ENCODE assay signal across 8 cellular contexts in the genomic region with DNA sequence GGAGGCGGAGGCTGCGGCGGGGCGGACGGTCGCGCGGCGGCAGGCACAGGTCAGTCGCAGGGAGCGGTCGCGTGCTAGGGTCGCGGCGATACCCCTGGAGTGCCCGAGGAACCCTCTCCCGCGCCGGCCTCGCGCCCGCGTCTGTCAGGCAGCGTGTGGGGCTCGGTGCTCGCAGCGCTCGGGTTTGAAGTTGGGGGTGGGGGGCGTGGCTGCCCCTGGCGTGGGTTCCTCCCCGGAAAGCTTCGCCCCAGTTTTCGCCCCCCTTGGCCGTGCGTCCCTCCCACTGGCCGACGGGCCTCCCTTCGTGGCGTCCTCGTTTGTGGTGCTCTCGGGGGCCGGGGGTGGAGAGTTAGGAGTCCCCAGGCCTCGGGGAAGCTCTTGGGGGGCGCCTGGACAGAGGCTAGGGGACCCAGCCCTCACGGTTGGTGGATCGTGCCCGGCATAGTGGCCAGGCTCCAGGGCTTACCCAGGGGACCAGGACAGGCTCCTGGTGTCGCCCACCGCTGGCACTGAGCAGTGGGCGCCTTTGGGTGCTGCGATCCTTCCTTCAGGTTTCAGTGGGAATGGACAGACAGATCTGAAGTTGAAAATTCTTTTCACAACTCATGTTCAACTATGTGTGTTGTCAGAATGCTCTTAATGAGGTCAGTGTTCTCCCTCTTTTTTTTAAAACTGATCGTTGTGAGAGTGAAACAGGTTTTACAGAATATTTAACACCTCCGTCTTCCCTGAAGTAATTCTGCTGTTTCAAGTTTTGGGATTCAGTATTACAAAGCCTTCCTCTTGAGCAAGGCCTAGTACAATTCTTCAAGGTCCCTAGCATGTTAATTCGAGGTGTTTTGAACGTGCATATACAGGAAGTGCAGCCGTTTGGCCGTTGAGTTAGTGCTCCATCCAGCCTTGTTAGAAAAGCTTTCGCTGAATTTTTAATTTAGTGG. TPM values are rescaled to one million over a fixed set of nuclear protein-coding genes. Genes with fewer than 3 reads are reported as not detected.
DNase-seq lines count a peak whose midpoint lies in the region; ATAC-seq and TF ChIP-seq lines count a peak whose summit lies in the region.

No MANE protein-coding gene starts in this region.

- H2AFZ ChIP-seq in SK-N-SH (ENCODE audit: low read depth): peak overlapping the region; percentile 82

- peaks cover 4% of the 10 kb centered on the region for H3F3A ChIP-seq in SK-N-SH (replicated peaks; ENCODE audit: insufficient read depth)

- TF ChIP-seq RAD21 in SK-N-SH (IDR thresholded peaks at IDR 0.05; ENCODE audit: low read length): no peak

- H3K4me3 ChIP-seq in GM12864 (ENCODE audit: low read depth, low read length): peak overlapping the region; percentile 71
- H3K4me3 ChIP-seq in SK-N-SH (ENCODE audit: low read depth in 2 of 2, low read length in 1 of 2): peak overlapping the region; percentile 87 to 92
- peak overlapping the region; percentile 95 to 98 for H3K4me3 ChIP-seq in ascending aorta
- peak overlapping the region; percentile 66 for H3K4me3 ChIP-seq in kidney epithelial cell (ENCODE audit: low read depth, low read length)

- H3K36me3 ChIP-seq in SK-N-SH (replicated peaks in 1 of 2; ENCODE audit: control insufficient read depth in 1 of 2, insufficient read depth in 2 of 2, low read length in 1 of 2): peaks cover 0 to 4% of the 10 kb centered on the region in 2 experiments
- peaks cover 3 to 4% of the 10 kb centered on the region in 2 donors for H3K36me3 ChIP-seq in ascending aorta
- H3K36me3 ChIP-seq in kidney epithelial cell (ENCODE audit: control insufficient read depth, insufficient read depth, low read length): no peaks in the 10 kb centered on the region

- H4K20me1 ChIP-seq in SK-N-SH (ENCODE audit: insufficient read depth): peaks cover 6% of the 10 kb centered on the region; the same call in 1 of the 2 replicates

- no peaks in the 10 kb centered on the region for H3K9me3 ChIP-seq in SK-N-SH
- H3K9me3 ChIP-seq in ascending aorta: no peaks in the 10 kb centered on the region

- H3K9me2 ChIP-seq in SK-N-SH: 0 out of 2 replicates have a peak, but pooled peaks cover 2% of the 10 kb centered on the region

- H3K27me3 ChIP-seq in SK-N-SH (ENCODE audit: insufficient read depth): no peaks in the 10 kb centered on the region
- H3K27me3 ChIP-seq in ascending aorta: no peaks in the 10 kb centered on the region
- no peaks in the 10 kb centered on the region for H3K27me3 ChIP-seq in kidney epithelial cell (ENCODE audit: control insufficient read depth, insufficient read depth, low read length)

- DNase-seq in 8988T (peak; percentile 22), GM12864 (ENCODE audit: low read depth) (peak; percentile 34), SK-N-SH (peak; percentile 32), ascending aorta (ENCODE audit: low spot score in 2 of 2) (no peak), kidney epithelial cell (ENCODE audit: low read depth) (no peak)
- DNase-seq in stimulated activated CD4-positive, alpha-beta T cell treated with anti-CD3 and anti-CD28 coated beads, TNF-alpha, amount 100 ng/mL, for 4 hours (ENCODE audit: low read depth in 3 of 3): peak; percentile 33 to 45 (median 43)

- H3K4me2 ChIP-seq in SK-N-SH: peak overlapping the region; percentile 94

- WGBS in SK-N-SH (ENCODE audit: low lambda C conversion rate): under 1% methylated on average over 14 of the region's 59 CpGs

- POLR2A ChIA-PET in SK-N-SH (lab: Yijun Ruan, JAX): no interaction called here

- H3K27ac ChIP-seq in SK-N-SH (ENCODE audit: low read depth in 2 of 2, low read length in 1 of 2) (peak overlapping the region; percentile 70 to 80), ascending aorta (peak overlapping the region; percentile 78 to 88)

- CTCF ChIA-PET in SK-N-SH (lab: Yijun Ruan, JAX): interaction anchor here (0.7 kb wide), 1 partner anchor 41 kb away, joined by 3 read pairs; no protein-coding TSS in a partner anchor

- peak; percentile 27 for ATAC-seq in HG03135 (IDR thresholded peaks at IDR 0.05; ENCODE audit: unreplicated experiment)
- ATAC-seq in GM21360 (IDR thresholded peaks at IDR 0.05; ENCODE audit: unreplicated experiment): no peak

- peak overlapping the region; percentile 82 for H3K9ac ChIP-seq in SK-N-SH

- intact Hi-C loops in ascending aorta (cut with DNase I): loop anchor here (1.0 to 10.0 kb wide), 9 partner anchors 41 to 771 kb away; partner anchors contain the start of genes ANKRD12, MTCL1, PPP4R1 and TWSG1

- H3K79me2 ChIP-seq in SK-N-SH (ENCODE audit: insufficient read depth): peaks cover 54% of the 10 kb centered on the region

- TF ChIP-seq EP300 in SK-N-SH (IDR thresholded peaks at IDR 0.05; ENCODE audit: borderline replicate concordance in 1 of 2, low read depth in 1 of 2, low read length in 1 of 2): no peak

- H3K4me1 ChIP-seq in SK-N-SH (ENCODE audit: control insufficient read depth in 1 of 2, insufficient read depth in 2 of 2, low read depth in 1 of 2, low read length in 1 of 2) (peaks cover 7 to 15% of the 10 kb centered on the region in 2 experiments; a peak in 3 of 4 replicates), ascending aorta (peaks cover 0 to 5% of the 10 kb centered on the region in 2 donors)

- TF ChIP-seq CTCF in GM12864 (IDR thresholded peaks at IDR 0.05; ENCODE audit: low read depth, low read length, missing control alignments) (no peak), SK-N-SH (IDR thresholded peaks at IDR 0.05) (no peak), ascending aorta (IDR thresholded peaks at IDR 0.05) (no peak), kidney epithelial cell (IDR thresholded peaks at IDR 0.05; ENCODE audit: insufficient read depth, low read length, poor library complexity, severe bottlenecking) (no peak)

TF ChIP-seq in SK-N-SH, 30 proteins besides CTCF, POLR2A, EP300 and RAD21:
- 0 out of 2 replicates have a peak, but pooled peaks have one; percentile 32 for TF ChIP-seq ELF1 (IDR thresholded peaks at IDR 0.05)
- no peak for TF ChIP-seq FOXJ3 (CRISPR knock-in tag; IDR thresholded peaks at IDR 0.05)
- TF ChIP-seq TAF1 (IDR thresholded peaks at IDR 0.05; ENCODE audit: borderline replicate concordance, low read depth, low read length): no peak
- no peak for TF ChIP-seq USF2 (IDR thresholded peaks at IDR 0.05; ENCODE audit: borderline replicate concordance, low read depth, low read length)
- peak; percentile 64; the same call in 1 of the 2 replicates for TF ChIP-seq MXI1 (IDR thresholded peaks at IDR 0.05; ENCODE audit: low read depth, low read length)
- TF ChIP-seq FOSL2 (IDR thresholded peaks at IDR 0.05; ENCODE audit: borderline replicate concordance, low read depth): no peak
- peak; percentile 29 for TF ChIP-seq MAX (IDR thresholded peaks at IDR 0.05; ENCODE audit: low read depth)
- TF ChIP-seq TCF12 (IDR thresholded peaks at IDR 0.05): no peak
TF ChIP-seq in SK-N-SH: peak in this region for 3.

RNA-seq across cellular contexts. Expression of gene RALBP1, which starts 0.6 kb away (rescaled TPM):
- polyA plus RNA-seq in SK-N-SH (2012; rRNA removed): 43.8 and 43.9 TPM in 2 replicates
- polyA plus RNA-seq in SK-N-SH (2012; cell fraction: cytosol; rRNA removed): 40.4 and 42.2 TPM in 2 replicates
- 24.8 and 31.7 TPM in 2 replicates for polyA plus RNA-seq in SK-N-SH (2012; cell fraction: nucleus; rRNA removed)
- total RNA-seq in ascending aorta (67.2 TPM), kidney epithelial cell (54.9 and 57.1 TPM in 2 replicates)

Comparison
In these comparisons a context has a peak if more than half of its experiments do, and no peak if none do; other contexts are left out.
1. DNase-seq: peak in 8988T (single experiment), GM12864 (single experiment), SK-N-SH (single experiment) and stimulated activated CD4-positive, alpha-beta T cell treated with anti-CD3 and anti-CD28 coated beads, TNF-alpha, amount 100 ng/mL, for 4 hours (3 of 3); none in ascending aorta (0 of 2) and kidney epithelial cell (single experiment).
2. Peak in every context shown above with its lines, with median percentiles within 50 percentile points of each other: H3K4me3 ChIP-seq.